1 cellular context compared by ENCODE assay signal in genomic region chr13:36925603-36926002, GRCh38.
TF ChIP-seq lines count a peak whose summit lies in the region.

No MANE protein-coding gene starts in this region.

TF ChIP-seq in WTC11, 78 proteins besides CTCF, POLR2A, EP300 and RAD21 (continued from another document):
- TF ChIP-seq AFF4 (CRISPR knock-in tag; IDR thresholded peaks at IDR 0.05; ENCODE audit: borderline replicate concordance) = no peak
- no peak for TF ChIP-seq CDX4 (CRISPR knock-in tag; IDR thresholded peaks at IDR 0.05; ENCODE audit: borderline replicate concordance)
- no peak for TF ChIP-seq ZNF232 (CRISPR knock-in tag; IDR thresholded peaks at IDR 0.05)
- TF ChIP-seq FOXJ3 (CRISPR knock-in tag; IDR thresholded peaks at IDR 0.05; ENCODE audit: borderline replicate concordance) = no peak
- TF ChIP-seq TCF7 (CRISPR knock-in tag; IDR thresholded peaks at IDR 0.05; ENCODE audit: low read depth) = no peak
- TF ChIP-seq MXD4 (CRISPR knock-in tag; IDR thresholded peaks at IDR 0.05; ENCODE audit: borderline replicate concordance) = no peak
- no peak for TF ChIP-seq ELF4 (CRISPR knock-in tag; IDR thresholded peaks at IDR 0.05; ENCODE audit: low read depth)
- no peak for TF ChIP-seq ATF6 (CRISPR knock-in tag; IDR thresholded peaks at IDR 0.05)
- no peak for TF ChIP-seq ESRRA (CRISPR knock-in tag; IDR thresholded peaks at IDR 0.05; ENCODE audit: borderline replicate concordance)
- TF ChIP-seq SMAD3 (CRISPR knock-in tag; IDR thresholded peaks at IDR 0.05; ENCODE audit: borderline replicate concordance) = no peak
- no peak for TF ChIP-seq FOXP4 (CRISPR knock-in tag; IDR thresholded peaks at IDR 0.05)
- TF ChIP-seq RORB (CRISPR knock-in tag; IDR thresholded peaks at IDR 0.05) = no peak
- TF ChIP-seq IRF2 (CRISPR knock-in tag; IDR thresholded peaks at IDR 0.05; ENCODE audit: borderline replicate concordance, low read depth) = no peak
- no peak for TF ChIP-seq NFATC4 (CRISPR knock-in tag; IDR thresholded peaks at IDR 0.05)
